In genomic region chr12:20950248-20950647, GRCh38 we compare ENCODE assay signal across 8 cellular contexts.
DNase-seq lines count a peak whose midpoint lies in the region; ATAC-seq, FAIRE-seq and TF ChIP-seq lines count a peak whose summit lies in the region.

No MANE protein-coding gene starts in this region.

- H3K79me2 ChIP-seq in astrocyte (ENCODE audit: insufficient read depth, low read length), result no peaks in the 10 kb centered on the region

- H3K9me3 Mint-ChIP-seq in astrocyte (ENCODE audit: unreplicated experiment) (no peaks in the 10 kb centered on the region), neural crest cell (peaks cover 9% of the 10 kb centered on the region)

- peaks cover 9% of the 10 kb centered on the region for H3K27me3 Mint-ChIP-seq in astrocyte (ENCODE audit: low read depth, unreplicated experiment)
- H3K27me3 Mint-ChIP-seq in neural crest cell (ENCODE audit: low read depth), result no peaks in the 10 kb centered on the region

- H3K36me3 ChIP-seq in GM06990 (ENCODE audit: control insufficient read depth, insufficient read depth, low read length) (no peaks in the 10 kb centered on the region), astrocyte (ENCODE audit: insufficient read depth, low read length) (no peaks in the 10 kb centered on the region)

- H3K36me3 Mint-ChIP-seq in astrocyte (ENCODE audit: low read depth, unreplicated experiment) (no peaks in the 10 kb centered on the region), neural crest cell (ENCODE audit: low read depth) (no peaks in the 10 kb centered on the region)

- H3K4me1 Mint-ChIP-seq in astrocyte (ENCODE audit: low read depth, unreplicated experiment) (peaks cover under 1% of the 10 kb centered on the region), neural crest cell (no peaks in the 10 kb centered on the region)

- H3K27ac Mint-ChIP-seq in astrocyte (ENCODE audit: unreplicated experiment), result no peak overlapping the region
- H3K27ac Mint-ChIP-seq in neural crest cell (ENCODE audit: unreplicated experiment), result no peak overlapping the region

- peak; percentile 53 for TF ChIP-seq CTCF in GM06990 (IDR thresholded peaks at IDR 0.05; ENCODE audit: insufficient read depth, low read length, poor library complexity, severe bottlenecking)
- peak; percentile 46 for TF ChIP-seq CTCF in astrocyte (IDR thresholded peaks at IDR 0.05; ENCODE audit: insufficient read depth, low read depth, low read length)
- TF ChIP-seq CTCF in neural crest cell (conservative IDR thresholded peaks at IDR 0.05), result peak; percentile 73

- no peak for DNase-seq in GM06990 (ENCODE audit: extremely low read depth, insufficient read length)
- DNase-seq in LoVo (ENCODE audit: low spot score), result peak; percentile 15
- DNase-seq in astrocyte (ENCODE audit: low read depth), result no peak
- DNase-seq in neural crest cell (ENCODE audit: low read depth, low spot score), result no peak
- no peak for DNase-seq in activated T-cell treated with anti-CD3 and anti-CD28 coated beads for 4 hours
- no peak for DNase-seq in medulla oblongata (ENCODE audit: extremely low spot score)

- no peaks in the 10 kb centered on the region for H3K27me3 ChIP-seq in GM06990 (replicated peaks; ENCODE audit: control insufficient read depth, insufficient read depth, low read length)
- H3K27me3 ChIP-seq in astrocyte (ENCODE audit: insufficient read depth, low read length), result no peaks in the 10 kb centered on the region

- H3K27ac ChIP-seq in astrocyte (ENCODE audit: low read depth, low read length), result no peak overlapping the region

- H3K9ac ChIP-seq in astrocyte (ENCODE audit: low read length), result no peak overlapping the region

- ATAC-seq in GM21717 (IDR thresholded peaks at IDR 0.05; ENCODE audit: unreplicated experiment) (peak; percentile 77), HG03521 (IDR thresholded peaks at IDR 0.05; ENCODE audit: unreplicated experiment) (no peak)

- H3K4me2 ChIP-seq in astrocyte (ENCODE audit: low read length), result no peak overlapping the region

- no peaks in the 10 kb centered on the region for H4K20me1 ChIP-seq in astrocyte (ENCODE audit: insufficient read depth, low read length)

- H3K4me3 ChIP-seq in GM06990 (replicated peaks; ENCODE audit: low read depth, low read length) (no peak overlapping the region), astrocyte (ENCODE audit: insufficient read depth, low read depth, low read length) (no peak overlapping the region)

- H3K4me3 Mint-ChIP-seq in astrocyte (ENCODE audit: unreplicated experiment) (no peak overlapping the region), neural crest cell (no peak overlapping the region)

- H3K4me1 ChIP-seq in astrocyte (ENCODE audit: insufficient read depth, low read length), result no peaks in the 10 kb centered on the region

- no peaks in the 10 kb centered on the region for H3K9me3 ChIP-seq in astrocyte (ENCODE audit: insufficient read depth, low read depth, low read length)

- no peak overlapping the region for H2AFZ ChIP-seq in astrocyte (ENCODE audit: low read depth, low read length)

- no peak for FAIRE-seq in astrocyte (lab: Jason Lieb, UNC)
